In genomic region chr10:132319853-132320669, GRCh38 we compare ENCODE assay signal across 1 cellular context.
TF ChIP-seq lines count a peak whose summit lies in the region.

No MANE protein-coding gene starts in this region.

TF ChIP-seq in SK-N-SH, 30 proteins besides CTCF, POLR2A, EP300 and RAD21 (continued from another document):
- TF ChIP-seq, protein P1, sequence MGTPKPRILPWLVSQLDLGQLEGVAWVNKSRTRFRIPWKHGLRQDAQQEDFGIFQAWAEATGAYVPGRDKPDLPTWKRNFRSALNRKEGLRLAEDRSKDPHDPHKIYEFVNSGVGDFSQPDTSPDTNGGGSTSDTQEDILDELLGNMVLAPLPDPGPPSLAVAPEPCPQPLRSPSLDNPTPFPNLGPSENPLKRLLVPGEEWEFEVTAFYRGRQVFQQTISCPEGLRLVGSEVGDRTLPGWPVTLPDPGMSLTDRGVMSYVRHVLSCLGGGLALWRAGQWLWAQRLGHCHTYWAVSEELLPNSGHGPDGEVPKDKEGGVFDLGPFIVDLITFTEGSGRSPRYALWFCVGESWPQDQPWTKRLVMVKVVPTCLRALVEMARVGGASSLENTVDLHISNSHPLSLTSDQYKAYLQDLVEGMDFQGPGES (IDR thresholded peaks at IDR 0.05; ENCODE audit: low read depth, low read length), result no peak
- TF ChIP-seq PBX3 (IDR thresholded peaks at IDR 0.05) (no peak), NRF1 (IDR thresholded peaks at IDR 0.05; ENCODE audit: low read depth, low read length) (no peak), JUND (IDR thresholded peaks at IDR 0.05) (peak; percentile 65), MXI1 (IDR thresholded peaks at IDR 0.05; ENCODE audit: low read depth, low read length) (no peak), CHD2 (IDR thresholded peaks at IDR 0.05; ENCODE audit: low read length, partially characterized antibody) (no peak), MEF2A (IDR thresholded peaks at IDR 0.05; ENCODE audit: borderline replicate concordance, low read depth) (no peak), GABPA (IDR thresholded peaks at IDR 0.05; ENCODE audit: low read depth) (no peak), RXRA (IDR thresholded peaks at IDR 0.05; ENCODE audit: borderline replicate concordance, low read depth) (no peak), SMC3 (IDR thresholded peaks at IDR 0.05; ENCODE audit: low read depth, low read length) (no peak), GATA2 (CRISPR knock-in tag; IDR thresholded peaks at IDR 0.05) (no peak)
- TF ChIP-seq, protein P2, sequence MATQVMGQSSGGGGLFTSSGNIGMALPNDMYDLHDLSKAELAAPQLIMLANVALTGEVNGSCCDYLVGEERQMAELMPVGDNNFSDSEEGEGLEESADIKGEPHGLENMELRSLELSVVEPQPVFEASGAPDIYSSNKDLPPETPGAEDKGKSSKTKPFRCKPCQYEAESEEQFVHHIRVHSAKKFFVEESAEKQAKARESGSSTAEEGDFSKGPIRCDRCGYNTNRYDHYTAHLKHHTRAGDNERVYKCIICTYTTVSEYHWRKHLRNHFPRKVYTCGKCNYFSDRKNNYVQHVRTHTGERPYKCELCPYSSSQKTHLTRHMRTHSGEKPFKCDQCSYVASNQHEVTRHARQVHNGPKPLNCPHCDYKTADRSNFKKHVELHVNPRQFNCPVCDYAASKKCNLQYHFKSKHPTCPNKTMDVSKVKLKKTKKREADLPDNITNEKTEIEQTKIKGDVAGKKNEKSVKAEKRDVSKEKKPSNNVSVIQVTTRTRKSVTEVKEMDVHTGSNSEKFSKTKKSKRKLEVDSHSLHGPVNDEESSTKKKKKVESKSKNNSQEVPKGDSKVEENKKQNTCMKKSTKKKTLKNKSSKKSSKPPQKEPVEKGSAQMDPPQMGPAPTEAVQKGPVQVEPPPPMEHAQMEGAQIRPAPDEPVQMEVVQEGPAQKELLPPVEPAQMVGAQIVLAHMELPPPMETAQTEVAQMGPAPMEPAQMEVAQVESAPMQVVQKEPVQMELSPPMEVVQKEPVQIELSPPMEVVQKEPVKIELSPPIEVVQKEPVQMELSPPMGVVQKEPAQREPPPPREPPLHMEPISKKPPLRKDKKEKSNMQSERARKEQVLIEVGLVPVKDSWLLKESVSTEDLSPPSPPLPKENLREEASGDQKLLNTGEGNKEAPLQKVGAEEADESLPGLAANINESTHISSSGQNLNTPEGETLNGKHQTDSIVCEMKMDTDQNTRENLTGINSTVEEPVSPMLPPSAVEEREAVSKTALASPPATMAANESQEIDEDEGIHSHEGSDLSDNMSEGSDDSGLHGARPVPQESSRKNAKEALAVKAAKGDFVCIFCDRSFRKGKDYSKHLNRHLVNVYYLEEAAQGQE (IDR thresholded peaks at IDR 0.05; ENCODE audit: low read depth, low read length), result no peak
TF ChIP-seq in SK-N-SH: peak in this region for 5.
